In the genomic region with DNA sequence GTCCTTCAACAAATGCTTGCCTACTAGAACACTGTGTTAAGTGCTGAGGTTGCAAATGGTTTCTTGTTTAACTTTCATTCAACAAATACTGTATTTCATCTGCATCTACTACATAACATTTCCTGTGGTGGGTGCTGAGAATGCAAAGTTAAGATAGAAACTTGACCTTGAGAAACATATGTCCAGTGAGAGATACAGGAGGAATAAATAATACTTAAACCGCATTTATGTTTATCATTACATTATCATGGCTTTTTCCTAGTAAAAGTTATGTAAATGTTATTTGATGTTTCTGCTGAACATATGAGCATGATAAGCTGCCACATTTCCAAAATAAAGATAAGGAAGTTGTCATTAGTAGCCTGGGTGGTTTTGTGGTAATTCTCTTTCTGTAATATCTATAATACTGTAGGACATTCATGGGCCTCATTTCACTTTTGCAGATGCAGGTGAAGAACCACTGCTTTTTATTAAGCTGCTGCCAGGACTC, we compare ENCODE assay signal across 13 cellular contexts.
DNase-seq lines count a peak whose midpoint lies in the region; ATAC-seq and TF ChIP-seq lines count a peak whose summit lies in the region.
"Had no signal": no experiment of that assay in that cellular context is flagged by ENCODE, and none has a peak within 500 bp of the region (broad histone marks: within the 10 kb centered on the region; RNA-seq: fewer than 3 reads in every experiment).

No MANE protein-coding gene starts in this region.

- H3K4me1 ChIP-seq in IMR-90 (ENCODE audit: control insufficient read depth, insufficient read depth, low read length) (no peaks in the 10 kb centered on the region), SK-N-SH (ENCODE audit: control insufficient read depth in 1 of 2, insufficient read depth in 2 of 2, low read depth in 1 of 2, low read length in 1 of 2) (peaks cover 0 to 18% of the 10 kb centered on the region in 2 experiments; a peak in 2 of 4 replicates), smooth muscle cell (ENCODE audit: low read depth) (peaks cover 27% of the 10 kb centered on the region), left ventricle myocardium inferior (peaks cover 8% of the 10 kb centered on the region)

- TF ChIP-seq RAD21 in IMR-90 (IDR thresholded peaks at IDR 0.05; ENCODE audit: low read length) = no peak
- peak; percentile 22; the same call in 1 of the 2 replicates for TF ChIP-seq RAD21 in SK-N-SH (IDR thresholded peaks at IDR 0.05; ENCODE audit: low read length)

- no peaks in the 10 kb centered on the region for H3F3A ChIP-seq in SK-N-SH (replicated peaks; ENCODE audit: insufficient read depth)
- H3F3A ChIP-seq in smooth muscle cell (ENCODE audit: low read depth) = peaks cover 13% of the 10 kb centered on the region

- no peak for TF ChIP-seq POLR2A in IMR-90 (IDR thresholded peaks at IDR 0.05; ENCODE audit: low read depth, low read length)

- H2AFZ ChIP-seq in IMR-90 (replicated peaks; ENCODE audit: low read length, poor library complexity) (no peak overlapping the region), SK-N-SH (ENCODE audit: low read depth) (no peak overlapping the region), smooth muscle cell (ENCODE audit: low read depth) (no peak overlapping the region)
- H2AFZ ChIP-seq: GM23248 had no signal

- H3K4me2 ChIP-seq in IMR-90 (ENCODE audit: low read depth, low read length) = no peak overlapping the region
- no peak overlapping the region for H3K4me2 ChIP-seq in SK-N-SH
- peak overlapping the region; percentile 70 for H3K4me2 ChIP-seq in smooth muscle cell

- H3K9me2 ChIP-seq in SK-N-SH = no peaks in the 10 kb centered on the region

- no peak overlapping the region for H2AK5ac ChIP-seq in IMR-90 (ENCODE audit: low read depth, low read length)

- no peak overlapping the region for H3K14ac ChIP-seq in IMR-90 (replicated peaks; ENCODE audit: low read depth, low read length)

- no peak overlapping the region for H2BK20ac ChIP-seq in IMR-90 (ENCODE audit: low read depth, low read length)

- H3K4me3 ChIP-seq in IMR-90 (ENCODE audit: insufficient read depth, low read depth, low read length) = no peak overlapping the region
- H3K4me3 ChIP-seq in SK-N-SH (ENCODE audit: low read depth in 2 of 2, low read length in 1 of 2) = no peak overlapping the region
- no peak overlapping the region for H3K4me3 ChIP-seq in smooth muscle cell
- H3K4me3 ChIP-seq in left ventricle myocardium inferior = no peak overlapping the region
- H3K4me3 ChIP-seq: GM23248 had no signal

- H3K27ac ChIP-seq in IMR-90 (ENCODE audit: insufficient read depth, low read length) (no peak overlapping the region), SK-N-SH (ENCODE audit: low read depth in 2 of 2, low read length in 1 of 2) (peak overlapping the region in 1 of 2 experiments; percentile 98; a peak in 2 of 4 replicates), smooth muscle cell (ENCODE audit: low read depth) (peak overlapping the region; percentile 13), left ventricle myocardium inferior (replicated peaks) (no peak overlapping the region)
- H3K27ac ChIP-seq: GM23248 had no signal

- no peak overlapping the region for H3K4ac ChIP-seq in IMR-90 (ENCODE audit: low read depth, low read length)

- H3K27me3 ChIP-seq in IMR-90 (ENCODE audit: control insufficient read depth, insufficient read depth, low read length) (peaks cover 3% of the 10 kb centered on the region), SK-N-SH (ENCODE audit: insufficient read depth) (no peaks in the 10 kb centered on the region), smooth muscle cell (ENCODE audit: low read depth) (no peaks in the 10 kb centered on the region), left ventricle myocardium inferior (ENCODE audit: low read depth) (no peaks in the 10 kb centered on the region)

- CTCF ChIA-PET in IMR-90 (lab: Yijun Ruan, JAX) (interaction anchor here (0.5 kb wide), 1 partner anchor 402 kb away, joined by 3 read pairs; no protein-coding TSS in a partner anchor), SK-N-SH (lab: Yijun Ruan, JAX) (interaction anchor here (0.8 to 1.9 kb wide), 3 partner anchors 144 to 590 kb away, joined by 3 to 4 read pairs (median 3); a partner anchor contains a TSS)

- H4K8ac ChIP-seq in IMR-90 (ENCODE audit: low read depth in 2 of 2, low read length in 2 of 2) = no peak overlapping the region

- POLR2A ChIA-PET in IMR-90 (lab: Charles Lee; ENCODE audit: unreplicated experiment) = no interaction called here
- POLR2A ChIA-PET in SK-N-SH (lab: Yijun Ruan, JAX) = interaction anchor here (0.9 kb wide), 1 partner anchor 589 kb away, joined by 3 read pairs; no protein-coding TSS in a partner anchor

- no peak overlapping the region for H3K23ac ChIP-seq in IMR-90 (ENCODE audit: low read depth, low read length)

- H3K36me3 ChIP-seq in IMR-90 (ENCODE audit: control insufficient read depth, insufficient read depth, low read length) (no peaks in the 10 kb centered on the region), SK-N-SH (replicated peaks in 1 of 2; ENCODE audit: control insufficient read depth in 1 of 2, insufficient read depth in 2 of 2, low read length in 1 of 2) (no peaks in the 10 kb centered on the region), smooth muscle cell (ENCODE audit: low read depth) (no peaks in the 10 kb centered on the region), left ventricle myocardium inferior (no peaks in the 10 kb centered on the region)

- no peak overlapping the region for H3K56ac ChIP-seq in IMR-90 (ENCODE audit: extremely low read depth, insufficient read depth, low read length)

- H2BK15ac ChIP-seq in IMR-90 (ENCODE audit: low read depth, low read length) = no peak overlapping the region

- TF ChIP-seq EP300 in SK-N-SH (IDR thresholded peaks at IDR 0.05; ENCODE audit: borderline replicate concordance in 1 of 2, low read depth in 1 of 2, low read length in 1 of 2) = peak in 1 of 2 experiments; percentile 99; a peak in 2 of 4 replicates

- no TSS peak for BruUV-seq in IMR-90 (replicated peaks; lab: Mats Ljungman, UMichigan)

- dilution Hi-C loops in IMR-90 (cut with HindIII; ENCODE audit: low sequenced_read_pairs, unreplicated experiment) = no loop called here

- H2AK9ac ChIP-seq in IMR-90 (replicated peaks; ENCODE audit: low read depth, low read length, poor library complexity) = no peak overlapping the region

- no peak overlapping the region for H3K9ac ChIP-seq in IMR-90 (ENCODE audit: low read depth, low read length)
- no peak overlapping the region for H3K9ac ChIP-seq in SK-N-SH
- no peak overlapping the region for H3K9ac ChIP-seq in smooth muscle cell (ENCODE audit: low read depth)
- H3K9ac ChIP-seq: GM23248 had no signal

- TF ChIP-seq CTCF in IMR-90 (conservative IDR thresholded peaks at IDR 0.05; ENCODE audit: low read depth, low read length) = no peak
- no peak for TF ChIP-seq CTCF in SK-N-SH (IDR thresholded peaks at IDR 0.05)
- no peak for TF ChIP-seq CTCF in smooth muscle cell (IDR thresholded peaks at IDR 0.05; ENCODE audit: borderline replicate concordance, insufficient read depth, poor library complexity, severe bottlenecking)
- no peak for TF ChIP-seq CTCF in left ventricle myocardium inferior (IDR thresholded peaks at IDR 0.05; ENCODE audit: borderline replicate concordance)

- H2BK5ac ChIP-seq in IMR-90 (ENCODE audit: low read depth, low read length, poor library complexity, severe bottlenecking) = no peak overlapping the region

- WGBS in IMR-90 (ENCODE audit: extremely low coverage in 2 of 2, insufficient read length in 1 of 2), 2 experiments = no CpG with 5 or more reads among the region's 1 CpG
- WGBS in SK-N-SH (ENCODE audit: low lambda C conversion rate) = 73% methylated on average over 1 of the region's 1 CpG
- WGBS in smooth muscle cell (ENCODE audit: low lambda C conversion rate) = 12% methylated on average over 1 of the region's 1 CpG

- H3K79me2 ChIP-seq in SK-N-SH (ENCODE audit: insufficient read depth) (no peaks in the 10 kb centered on the region), smooth muscle cell (ENCODE audit: low read depth) (no peaks in the 10 kb centered on the region)

- no peak overlapping the region; the same call in 1 of the 2 replicates for H4K5ac ChIP-seq in IMR-90 (ENCODE audit: low read depth, low read length)

- H4K91ac ChIP-seq in IMR-90 (ENCODE audit: insufficient read depth, low read depth, low read length) = no peak overlapping the region

- H3K9me1 ChIP-seq in IMR-90 (ENCODE audit: insufficient read depth, low read length) = no peaks in the 10 kb centered on the region

- H3K9me3 ChIP-seq in IMR-90 (ENCODE audit: control insufficient read depth, insufficient read depth, low read length) (no peaks in the 10 kb centered on the region; the same call in 1 of the 2 replicates), SK-N-SH (no peaks in the 10 kb centered on the region), smooth muscle cell (replicated peaks; ENCODE audit: low read depth) (no peaks in the 10 kb centered on the region), left ventricle myocardium inferior (replicated peaks) (no peaks in the 10 kb centered on the region)

- no peaks in the 10 kb centered on the region for H4K20me1 ChIP-seq in IMR-90 (ENCODE audit: insufficient read depth, low read length)
- no peaks in the 10 kb centered on the region for H4K20me1 ChIP-seq in SK-N-SH (ENCODE audit: insufficient read depth)
- H4K20me1 ChIP-seq in smooth muscle cell (ENCODE audit: low read depth) = no peaks in the 10 kb centered on the region

- no peak overlapping the region for H3K18ac ChIP-seq in IMR-90 (ENCODE audit: low read depth, low read length)

- no peaks in the 10 kb centered on the region for H3K79me1 ChIP-seq in IMR-90 (ENCODE audit: low read depth in 1 of 2, low read length in 2 of 2)

- no peak for ATAC-seq in IMR-90 (ENCODE audit: low read depth)
- ATAC-seq: HCT116 had no signal

- intact Hi-C loops in IMR-90 (cut with micrococcal nuclease) (no loop called here), left ventricle myocardium inferior (cut with micrococcal nuclease) (no loop called here)

- DNase-seq in IMR-90 (no peak), SK-N-SH (peak; percentile 21), amniotic epithelial cell (ENCODE audit: low read depth) (peak; percentile 53), smooth muscle cell (lab: John Stamatoyannopoulos, UW; ENCODE audit: unreplicated experiment) (no peak), NCI-H345 (lab: John Stamatoyannopoulos, UW) (no peak), left ventricle myocardium inferior (no peak)
- DNase-seq in activated T-cell treated with anti-CD3 and anti-CD28 coated beads, Interleukin-2, amount 50 U/mL, for 48 hours = no peak
- DNase-seq: C1 segment of cervical spinal cord; Calu3; CD4-positive, alpha-beta T cell; DMS 273 treated with DMSO at 0.1 percent for 48 hours; GM23248 had no signal

- in situ Hi-C loops in IMR-90 (cut with MboI; ENCODE audit: low sequenced_read_pairs) = no loop called here

- H2BK120ac ChIP-seq in IMR-90 (ENCODE audit: low read depth, low read length) = no peak overlapping the region

TF ChIP-seq in IMR-90, 13 proteins besides CTCF, POLR2A, EP300 and RAD21 (continues in another document):
- TF ChIP-seq MAFK (IDR thresholded peaks at IDR 0.05; ENCODE audit: low read depth, low read length) = peak; percentile 59

TF ChIP-seq in SK-N-SH, 30 proteins besides CTCF, POLR2A, EP300 and RAD21 (continues in another document):
- no peak for TF ChIP-seq JUND (IDR thresholded peaks at IDR 0.05)
- peak; percentile 51 for TF ChIP-seq CHD2 (IDR thresholded peaks at IDR 0.05; ENCODE audit: low read length, partially characterized antibody)

Comparison
In these comparisons a context has a peak if more than half of its experiments do, and no peak if none do; other contexts are left out.
1. DNase-seq: peak in SK-N-SH (single experiment) and amniotic epithelial cell (single experiment); none in IMR-90 (single experiment), smooth muscle cell (single experiment), activated T-cell treated with anti-CD3 and anti-CD28 coated beads, Interleukin-2, amount 50 U/mL, for 48 hours (0 of 2), NCI-H345 (single experiment) and left ventricle myocardium inferior (single experiment).